In the genomic region with DNA sequence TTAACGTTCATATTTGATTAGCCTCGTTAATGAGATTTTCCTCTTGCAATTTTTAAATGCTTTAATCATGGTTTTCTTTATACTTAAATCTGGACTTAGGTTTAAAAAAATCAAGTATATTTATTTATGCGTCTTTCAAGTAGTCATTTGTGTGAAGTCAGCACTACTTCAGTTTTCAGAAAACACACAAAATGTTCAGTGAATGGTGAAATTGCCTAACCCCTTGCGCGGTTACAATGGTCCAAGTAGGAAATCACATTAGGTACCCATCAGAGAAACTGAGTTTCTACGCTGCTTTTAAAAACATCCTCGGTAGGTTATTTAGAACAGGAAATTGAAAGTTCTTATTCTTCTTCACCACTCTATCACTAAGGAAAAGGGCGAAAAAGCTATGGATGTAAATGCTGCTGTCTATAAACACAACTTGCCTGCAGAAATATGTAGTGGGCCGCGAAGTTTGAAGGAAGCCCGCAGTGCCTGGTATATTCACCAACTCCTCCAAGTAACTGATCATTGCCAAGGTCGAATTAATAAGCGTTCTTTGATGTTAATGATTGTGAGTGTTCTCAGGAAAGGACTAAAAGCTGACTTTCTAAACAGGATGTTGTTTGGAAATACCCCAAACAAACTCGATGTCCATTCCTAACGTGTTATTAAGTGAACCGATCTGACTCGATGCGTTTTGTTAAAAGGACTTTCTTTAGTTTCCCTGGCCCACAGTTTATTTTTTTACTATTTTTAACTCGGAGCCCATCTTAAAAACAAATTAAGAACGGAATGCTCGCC, we compare ENCODE assay signal across 7 cellular contexts. TPM values are rescaled to one million over a fixed set of nuclear protein-coding genes. Genes with fewer than 3 reads are reported as not detected.
A peak's percentile ranks its signal among the peaks of the same experiment; 100 is the strongest.
DNase-seq lines count a peak whose midpoint lies in the region; ATAC-seq and TF ChIP-seq lines count a peak whose summit lies in the region.

No MANE protein-coding gene starts in this region.

- DNase-seq in NCI-H1417 treated with DMSO at 0.1 percent for 48 hours (lab: John Stamatoyannopoulos, UW) = peak; percentile 13
- DNase-seq in mammary epithelial cell = no peak
- no peak for DNase-seq in lung (ENCODE audit: low spot score)
- no peak for DNase-seq in upper lobe of right lung
- DNase-seq in UCSD-AML1 (lab: John Stamatoyannopoulos, UW; ENCODE audit: unreplicated experiment) = no peak

- no peaks in the 10 kb centered on the region for H3K36me3 ChIP-seq in mammary epithelial cell (ENCODE audit: insufficient read depth, low read length)
- H3K36me3 ChIP-seq in lung (ENCODE audit: control insufficient read depth in 2 of 2, insufficient read depth in 2 of 2, low read length in 2 of 2) = no peaks in the 10 kb centered on the region
- no peaks in the 10 kb centered on the region for H3K36me3 ChIP-seq in upper lobe of right lung

- BruUV-seq in mammary epithelial cell (replicated peaks; lab: Mats Ljungman, UMichigan) = TSS peak; percentile 51

- peak overlapping the region; percentile 88 for H3K4me3 ChIP-seq in GM08714 (ENCODE audit: low read length)
- H3K4me3 ChIP-seq in mammary epithelial cell (replicated peaks in 1 of 3; ENCODE audit: insufficient read depth in 1 of 3, low read depth in 2 of 3, low read length in 3 of 3) = peak overlapping the region; percentile 87 to 98 (median 90)
- peak overlapping the region; percentile 66 for H3K4me3 ChIP-seq in lung
- H3K4me3 ChIP-seq in upper lobe of right lung = peak overlapping the region; percentile 66

- ATAC-seq in lung (ENCODE audit: insufficient read depth, low FRiP score) (no peak), upper lobe of right lung (no peak), HG03457 (IDR thresholded peaks at IDR 0.05; ENCODE audit: unreplicated experiment) (no peak)

- H3K4me1 ChIP-seq in mammary epithelial cell (ENCODE audit: insufficient read depth, low read length) (peaks cover 18% of the 10 kb centered on the region), lung (ENCODE audit: control insufficient read depth in 2 of 2, insufficient read depth in 2 of 2, low read length in 2 of 2) (peaks cover 0 to 25% of the 10 kb centered on the region in 2 donors), upper lobe of right lung (peaks cover 34% of the 10 kb centered on the region)

- H3K79me2 ChIP-seq in mammary epithelial cell (ENCODE audit: insufficient read depth, low read length) = peaks cover 60% of the 10 kb centered on the region

- H2AFZ ChIP-seq in mammary epithelial cell (ENCODE audit: low read depth, low read length) = peak overlapping the region; percentile 97

- H3K27me3 ChIP-seq in mammary epithelial cell (ENCODE audit: insufficient read depth, low read length) = no peaks in the 10 kb centered on the region
- no peaks in the 10 kb centered on the region for H3K27me3 ChIP-seq in lung (ENCODE audit: control insufficient read depth, insufficient read depth)
- no peaks in the 10 kb centered on the region for H3K27me3 ChIP-seq in upper lobe of right lung

- WGBS in mammary epithelial cell (ENCODE audit: low coverage, missing lambda C conversion rate) = 5% methylated on average over 21 of the region's 21 CpGs
- 2 to 3% methylated on average over 21 of the region's 21 CpGs for WGBS in lung, 2 donors

- H3K9me3 ChIP-seq in mammary epithelial cell (replicated peaks; ENCODE audit: insufficient read depth, low read length) (no peaks in the 10 kb centered on the region), lung (ENCODE audit: control insufficient read depth in 2 of 2, insufficient read depth in 1 of 2, low read length in 1 of 2) (no peaks in the 10 kb centered on the region), upper lobe of right lung (no peaks in the 10 kb centered on the region)

- in situ Hi-C loops in mammary epithelial cell (cut with MboI; ENCODE audit: low sequenced_read_pairs in 2 of 2) = no loop called here

- intact Hi-C loops in mammary epithelial cell (cut with micrococcal nuclease) = loop anchor here (1.0 kb wide), 2 partner anchors 42 to 46 kb away; no protein-coding TSS in a partner anchor
- intact Hi-C loops in upper lobe of right lung (cut with DNase I) = no loop called here

- H3K9ac ChIP-seq in mammary epithelial cell (ENCODE audit: insufficient read depth, low read length) = peak overlapping the region; percentile 97

- no peaks in the 10 kb centered on the region for H4K20me1 ChIP-seq in mammary epithelial cell (ENCODE audit: insufficient read depth, low read length)

- peak overlapping the region; percentile 86 for H3K4me2 ChIP-seq in mammary epithelial cell (ENCODE audit: insufficient read depth, low read depth, low read length)

- TF ChIP-seq CTCF in mammary epithelial cell (conservative IDR thresholded peaks at IDR 0.05 in 1 of 2, IDR thresholded peaks at IDR 0.05 in 1 of 2; ENCODE audit: extremely low read depth in 1 of 2, insufficient read depth in 1 of 2, low read depth in 1 of 2, low read length in 2 of 2) (no peak), lung (IDR thresholded peaks at IDR 0.05; ENCODE audit: control extremely low read depth, extremely low read depth) (no peak), upper lobe of right lung (IDR thresholded peaks at IDR 0.05) (no peak)

- H3K27ac ChIP-seq in mammary epithelial cell (ENCODE audit: insufficient read depth, low read depth, low read length) (peak overlapping the region; percentile 94), lung (ENCODE audit: low read depth in 1 of 2, low read length in 1 of 2) (peak overlapping the region; percentile 99 to 100), upper lobe of right lung (peak overlapping the region; percentile 96)

- CTCF ChIA-PET in mammary epithelial cell (lab: Charles Lee; ENCODE audit: low non-redundant PET) = interaction anchor here (0.7 kb wide), 1 partner anchor 625 kb away, joined by 6 read pairs; no protein-coding TSS in a partner anchor

- dilution Hi-C loops in mammary epithelial cell (cut with HindIII; ENCODE audit: low sequenced_read_pairs) = no loop called here

RNA-seq across cellular contexts. Expression of gene SYPL1, which starts 1.0 kb away (rescaled TPM):
- total RNA-seq in mammary epithelial cell (100 to 1,000 TPM in 1 of 2 donors, 10 to 100 TPM in 1; 74.3 to 124 TPM), lung (100 to 1,000 TPM in 1 of 2 donors, 10 to 100 TPM in 1; 71.6 to 114 TPM), upper lobe of right lung (92.4 TPM)
- polyA plus RNA-seq in mammary epithelial cell (131 TPM), lung (10 to 100 TPM; 52.7 to 65.2 TPM)
- 278 TPM for polyA minus RNA-seq in mammary epithelial cell
